Comparison of ENCODE assay signal across 20 cellular contexts in genomic region chr3:69179740-69180372, GRCh38. TPM values are rescaled to one million over a fixed set of nuclear protein-coding genes. Genes with fewer than 3 reads are reported as not detected.
DNase-seq lines count a peak whose midpoint lies in the region; ATAC-seq, FAIRE-seq and TF ChIP-seq lines count a peak whose summit lies in the region.
"Had no signal": no experiment of that assay in that cellular context is flagged by ENCODE, and none has a peak within 500 bp of the region (broad histone marks: within the 10 kb centered on the region; RNA-seq: fewer than 3 reads in every experiment).

No MANE protein-coding gene starts in this region.

- H3K4me1 ChIP-seq in GM12878 (ENCODE audit: control insufficient read depth, insufficient read depth, low read length) = no peaks in the 10 kb centered on the region
- no peaks in the 10 kb centered on the region for H3K4me1 ChIP-seq in muscle layer of duodenum (ENCODE audit: control insufficient read depth in 1 of 2, insufficient read depth in 2 of 2, low read length in 2 of 2)

- SMC1A ChIA-PET in GM12878 (lab: Charles Lee; ENCODE audit: uncharacterized antibody, unreplicated experiment) = interaction anchor here (0.9 to 2.4 kb wide), 10 partner anchors 11 to 264 kb away, joined by 3 to 15 read pairs (median 4); no protein-coding TSS in a partner anchor

- BruUV-seq in GM12878 (replicated peaks; lab: Mats Ljungman, UMichigan) = no TSS peak

- no peak overlapping the region for H3K9ac ChIP-seq in GM12878 (ENCODE audit: control insufficient read depth, insufficient read depth, low read length)

- TF ChIP-seq CTCF in GM12878 (IDR thresholded peaks at IDR 0.05 in 2 of 3, conservative IDR thresholded peaks at IDR 0.05 in 1 of 3; ENCODE audit: control insufficient read depth in 2 of 3, extremely low read depth in 1 of 3, insufficient read depth in 1 of 3, low read depth in 3 of 3, low read length in 3 of 3) (no peak), fibroblast of pulmonary artery (IDR thresholded peaks at IDR 0.05; ENCODE audit: low read length, missing control alignments) (no peak)

- no peak overlapping the region for H2AFZ ChIP-seq in GM12878 (ENCODE audit: control insufficient read depth, low read depth, low read length)

- RAD21 ChIA-PET in GM12878 (lab: Charles Lee; ENCODE audit: unreplicated experiment) = interaction anchor here (0.7 to 3.0 kb wide), 8 partner anchors 18 to 254 kb away, joined by 3 to 19 read pairs (median 5); no protein-coding TSS in a partner anchor

- in situ Hi-C loops in GM12878 (cut with MboI) = no loop called here

- ATAC-seq in GM12878 = no peak; the same call in 2 of the 3 replicates
- ATAC-seq in HG03354 (IDR thresholded peaks at IDR 0.05; ENCODE audit: poor library complexity, severe bottlenecking, unreplicated experiment) = no peak

- TF ChIP-seq EP300 in GM12878 (IDR thresholded peaks at IDR 0.05; ENCODE audit: borderline replicate concordance in 1 of 2, control insufficient read depth in 1 of 2, low read depth in 2 of 2, low read length in 2 of 2) = no peak

- H4K20me1 ChIP-seq in GM12878 (ENCODE audit: control insufficient read depth, insufficient read depth) = no peaks in the 10 kb centered on the region

- no peaks in the 10 kb centered on the region for H3K79me2 ChIP-seq in GM12878 (ENCODE audit: control insufficient read depth, insufficient read depth, low read length)

- H3K4me2 ChIP-seq in GM12878 (ENCODE audit: control insufficient read depth, insufficient read depth) = no peak overlapping the region

- H3K27ac ChIP-seq in GM12878 (ENCODE audit: control insufficient read depth, insufficient read depth) (no peak overlapping the region), muscle layer of duodenum (ENCODE audit: low read length) (peak overlapping the region; percentile 41)

- peak; percentile 8 for DNase-seq in HuH-7 (ENCODE audit: low spot score)
- DNase-seq in GM12878 (ENCODE audit: low read depth, low spot score) = no peak
- peak; percentile 39 for DNase-seq in fibroblast of pulmonary artery (ENCODE audit: low read depth)
- no peak for DNase-seq in NCI-H2196 treated with DMSO at 0.1 percent for 48 hours (lab: John Stamatoyannopoulos, UW; ENCODE audit: unreplicated experiment)
- no peak for DNase-seq in central memory CD4-positive, alpha-beta T cell
- no peak for DNase-seq in DMS79 treated with DMSO at 0.1 percent for 48 hours (lab: John Stamatoyannopoulos, UW)
- DNase-seq: activated CD4-positive, alpha-beta T cell treated with anti-CD3 and anti-CD28 coated beads for 1 hour; activated CD8-positive, alpha-beta memory T cell treated with anti-CD3 and anti-CD28 coated beads, Interleukin-2, amount 50 U/mL, for 48 hours; activated naive CD4-positive, alpha-beta T cell treated with anti-CD3 and anti-CD28 coated beads, Interleukin-2, amount 10 ng/mL, durations not matched to agents 7 days and 5 days; effector CD4-positive, alpha-beta T cell; GF-D8; H7; NCI-H146; SHP77 treated with DMSO at 0.1 percent for 48 hours had no signal

- POLR2A ChIA-PET in GM12878 (lab: Charles Lee) = interaction anchor here (1.0 kb wide), 1 partner anchor 31 kb away, joined by 5 read pairs; no protein-coding TSS in a partner anchor

- H3K27me3 ChIP-seq in GM12878 (replicated peaks in 1 of 2; ENCODE audit: control insufficient read depth in 2 of 2, insufficient read depth in 2 of 2, low read length in 1 of 2) (no peaks in the 10 kb centered on the region), muscle layer of duodenum (ENCODE audit: low read depth, low read length) (no peaks in the 10 kb centered on the region)

- no peak for TF ChIP-seq POLR2A in GM12878 (IDR thresholded peaks at IDR 0.05; ENCODE audit: low read depth, low read length)

- H3K36me3 ChIP-seq in GM12878 (ENCODE audit: control insufficient read depth in 2 of 2, insufficient read depth in 2 of 2, low read length in 1 of 2) (peaks cover 0 to 1% of the 10 kb centered on the region in 2 experiments; a peak in 1 of 4 replicates), muscle layer of duodenum (ENCODE audit: control insufficient read depth in 1 of 2, insufficient read depth in 2 of 2, low read length in 2 of 2) (peaks cover 10 to 32% of the 10 kb centered on the region in 2 donors)

- WGBS in GM12878 (ENCODE audit: insufficient coverage, insufficient replicate concordance, low lambda C conversion rate, missing lambda C conversion rate) = 55% methylated on average over 4 of the region's 4 CpGs

- FAIRE-seq in GM12878 (lab: Jason Lieb, UNC) = no peak

- no peak for TF ChIP-seq RAD21 in GM12878 (IDR thresholded peaks at IDR 0.05; ENCODE audit: insufficient read depth, low read depth, low read length)

- no peak overlapping the region for H3K4me3 ChIP-seq in GM12878
- no peak overlapping the region for H3K4me3 ChIP-seq in fibroblast of pulmonary artery (replicated peaks; ENCODE audit: low read depth, low read length)
- H3K4me3 ChIP-seq in muscle layer of duodenum (ENCODE audit: low read depth in 1 of 2, low read length in 2 of 2) = no peak overlapping the region

- intact Hi-C loops in GM12878 (cut with micrococcal nuclease; ENCODE audit: unreplicated experiment) = no loop called here

- H3K9me3 ChIP-seq in GM12878 (replicated peaks; ENCODE audit: control insufficient read depth, insufficient read depth, low read length) (no peaks in the 10 kb centered on the region), muscle layer of duodenum (ENCODE audit: control insufficient read depth in 1 of 2, low read length in 2 of 2) (no peaks in the 10 kb centered on the region)

- CTCF ChIA-PET in GM12878 (lab: Yijun Ruan, JAX) = interaction anchor here (0.8 to 3.7 kb wide), 8 partner anchors 12 to 126 kb away, joined by 3 to 12 read pairs (median 6); no protein-coding TSS in a partner anchor

TF ChIP-seq in GM12878, 131 proteins besides CTCF, POLR2A, EP300 and RAD21:
- TF ChIP-seq KAT2A (conservative IDR thresholded peaks at IDR 0.05; ENCODE audit: control insufficient read depth, low read depth, low read length) (no peak), ATF7 (IDR thresholded peaks at IDR 0.05; ENCODE audit: low read depth) (0 out of 2 replicates have a peak, but pooled peaks have one; percentile 3), CEBPZ (IDR thresholded peaks at IDR 0.05; ENCODE audit: low read depth, low read length) (no peak), SP1 (IDR thresholded peaks at IDR 0.05; ENCODE audit: low read depth, low read length) (no peak)

RNA-seq across cellular contexts. Expression of gene LMOD3, which starts 57.5 kb away (rescaled TPM):
- total RNA-seq in GM12878 (2013; cell fraction: nucleolus; rRNA removed) = not detected in 2 replicates
- 0.06 TPM in 1 of 2 replicates, not detected in the other for total RNA-seq in GM12878 (2014; rRNA removed)
- 0.05 and 0.09 TPM in 2 replicates for total RNA-seq in GM12878 (2014; rRNA removed; fragmentation: Illumina TruSeq; extraction: Trizol)
- total RNA-seq in GM12878 (2021) = 0.08 TPM in 1 of 2 replicates, not detected in the other
- polyA plus RNA-seq in GM12878 (2011; ENCODE audit: low read depth) = not detected
- polyA plus RNA-seq in GM12878 (2011; rRNA removed) = not detected in 2 replicates
- polyA plus RNA-seq in GM12878 (2011; cell fraction: cytosol; rRNA removed) = not detected in 2 replicates
- not detected in 2 replicates for polyA plus RNA-seq in GM12878 (2011; cell fraction: nucleus; rRNA removed)
- polyA plus RNA-seq in GM12878 (2012) = 0.03 and 0.08 TPM in 2 replicates
- polyA plus RNA-seq in GM12878 (2014; fragmentation: Illumina TruSeq; extraction: Trizol) = 0.04 TPM in 1 of 2 replicates, not detected in the other
- under 1 TPM; 0.11 to 0.13 TPM for polyA plus RNA-seq in GM12878 (2014; fragmentation: Nextera tagmentation; extraction: Ambion mirVana)
- 0.04 and 0.13 TPM in 2 replicates for polyA plus RNA-seq in GM12878 (2014; rRNA removed)
- polyA plus RNA-seq in GM12878 (2016; fragmentation: Nextera tagmentation; extraction: Ambion mirVana) = under 1 TPM; 0.09 to 0.20 TPM
- not detected in 2 replicates for polyA minus RNA-seq in GM12878 (2011; rRNA and poly(A)+ RNA removed)
- not detected in 2 replicates for polyA minus RNA-seq in GM12878 (2011; cell fraction: cytosol; rRNA and poly(A)+ RNA removed)
- polyA minus RNA-seq in GM12878 (2011; cell fraction: nucleus; rRNA and poly(A)+ RNA removed) = not detected in 2 replicates
- total RNA-seq: fibroblast of villous mesenchyme, H7, lower leg skin, renal cortical epithelial cell had no signal
- polyA plus RNA-seq: neural cell had no signal

Comparison
In these comparisons a context has a peak if more than half of its experiments do, and no peak if none do; other contexts are left out.
1. DNase-seq: peak in HuH-7 (single experiment) and fibroblast of pulmonary artery (single experiment); none in GM12878 (single experiment), NCI-H2196 treated with DMSO at 0.1 percent for 48 hours (single experiment), central memory CD4-positive, alpha-beta T cell (single experiment) and DMS79 treated with DMSO at 0.1 percent for 48 hours (single experiment).